18 cellular contexts compared by ENCODE assay signal in the genomic region with DNA sequence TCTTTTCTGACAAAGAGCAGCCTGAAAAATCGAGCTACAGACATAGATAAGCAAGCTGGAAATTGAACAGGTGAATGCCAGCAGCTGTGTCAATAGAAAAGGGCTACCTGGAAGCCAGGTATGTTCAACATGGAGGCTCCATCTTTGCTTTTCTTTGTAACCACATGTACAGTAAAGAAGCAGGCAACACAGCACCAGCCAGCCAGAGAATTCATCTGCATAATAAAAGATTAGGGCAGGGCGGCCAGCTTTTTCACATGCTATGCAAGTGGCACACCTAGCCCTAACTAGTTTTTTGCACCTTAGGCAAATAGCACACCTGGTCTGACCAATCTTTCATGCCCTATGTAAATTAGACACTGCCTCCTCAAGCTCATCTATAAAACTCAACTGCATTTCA. TPM values are rescaled to one million over a fixed set of nuclear protein-coding genes. Genes with fewer than 3 reads are reported as not detected.
DNase-seq lines count a peak whose midpoint lies in the region; ATAC-seq, FAIRE-seq and TF ChIP-seq lines count a peak whose summit lies in the region.
"Had no signal": no experiment of that assay in that cellular context is flagged by ENCODE, and none has a peak within 500 bp of the region (broad histone marks: within the 10 kb centered on the region; RNA-seq: fewer than 3 reads in every experiment).

No MANE protein-coding gene starts in this region.

- H3K9me3 ChIP-seq in mucosa of descending colon (no peaks in the 10 kb centered on the region), HepG2 (ENCODE audit: low read length) (no peaks in the 10 kb centered on the region)
- H3K9me3 ChIP-seq: ascending aorta, esophagus squamous epithelium had no signal

- no peaks in the 10 kb centered on the region for H3K79me2 ChIP-seq in HepG2 (ENCODE audit: insufficient read depth, low read length)

- H3K27ac ChIP-seq in brain microvascular endothelial cell (no peak overlapping the region), HepG2 (ENCODE audit: extremely low read length, insufficient read depth, low read length) (no peak overlapping the region)
- H3K27ac ChIP-seq: ascending aorta, KMS-11, SJCRH30 had no signal

- no peaks in the 10 kb centered on the region for H4K20me1 ChIP-seq in HepG2 (ENCODE audit: insufficient read depth, low read length)

- H3K4me2 ChIP-seq in HepG2 (ENCODE audit: low read depth, low read length) = no peak overlapping the region
- H3K4me2 ChIP-seq: KMS-11 had no signal

- H3K9ac ChIP-seq in HepG2 (ENCODE audit: insufficient read depth, low read depth, low read length) = no peak overlapping the region
- H3K9ac ChIP-seq: KMS-11 had no signal

- no peak overlapping the region for H2AFZ ChIP-seq in HepG2 (ENCODE audit: low read length)

- TF ChIP-seq EP300 in HepG2 (IDR thresholded peaks at IDR 0.05; ENCODE audit: low read depth in 2 of 2, low read length in 2 of 2) (no peak), HepG2 (CRISPR knock-in tag; IDR thresholded peaks at IDR 0.05; ENCODE audit: borderline replicate concordance) (no peak)

- no peaks in the 10 kb centered on the region for H3K36me3 ChIP-seq in mucosa of descending colon (ENCODE audit: low read depth)
- H3K36me3 ChIP-seq in brain microvascular endothelial cell (replicated peaks) = no peaks in the 10 kb centered on the region
- H3K36me3 ChIP-seq in HepG2 (replicated peaks in 1 of 2; ENCODE audit: control insufficient read depth in 1 of 2, insufficient read depth in 2 of 2, low read length in 2 of 2) = peaks cover 2 to 9% of the 10 kb centered on the region in 2 experiments; a peak in 2 of 5 replicates

- DNase-seq in ELF-1 (ENCODE audit: low read depth, low spot score) (peak; percentile 46), NCI-H2029 (lab: John Stamatoyannopoulos, UW) (peak; percentile 87), NCI-H748 (lab: John Stamatoyannopoulos, UW; ENCODE audit: unreplicated experiment) (peak; percentile 98), mucosa of descending colon (peak in 1 of 3 donors; percentile 50), brain microvascular endothelial cell (no peak), HepG2 (ENCODE audit: low spot score) (no peak)
- no peak for DNase-seq in activated CD8-positive, alpha-beta memory T cell treated with anti-CD3 and anti-CD28 coated beads, Interleukin-2, amount 50 U/mL, for 48 hours
- DNase-seq: activated CD4-positive, alpha-beta T cell treated with anti-CD3 and anti-CD28 coated beads, Interleukin-2, amount 50 U/mL, for 48 hours; activated naive CD4-positive, alpha-beta T cell treated with Interleukin-2 at 50 U/mL for 16 hours; activated T-cell treated with anti-CD3 and anti-CD28 coated beads for 4 hours; effector CD8-positive, alpha-beta T cell; esophagus squamous epithelium; NCI-H82; retina; SJCRH30; stimulated activated CD4-positive, alpha-beta T cell treated with anti-CD3 and anti-CD28 coated beads, Interleukin-12 subunit alpha, Interleukin-12 subunit beta, amount 100 ng/mL, for 4 hours had no signal

- no TSS peak for BruUV-seq in HepG2 (replicated peaks; lab: Mats Ljungman, UMichigan)

- H3K27me3 ChIP-seq in brain microvascular endothelial cell (replicated peaks) (no peaks in the 10 kb centered on the region), HepG2 (ENCODE audit: control insufficient read depth in 1 of 2, insufficient read depth in 2 of 2, low read length in 2 of 2) (no peaks in the 10 kb centered on the region)
- H3K27me3 ChIP-seq: ascending aorta, esophagus squamous epithelium, SJCRH30 had no signal

- H3K4me3 ChIP-seq in mucosa of descending colon = no peak overlapping the region
- H3K4me3 ChIP-seq in brain microvascular endothelial cell (ENCODE audit: low read depth, low read length) = no peak overlapping the region
- no peak overlapping the region for H3K4me3 ChIP-seq in HepG2 (replicated peaks in 1 of 3; ENCODE audit: insufficient read depth in 1 of 3, low read depth in 2 of 3, low read length in 3 of 3)
- H3K4me3 ChIP-seq: ascending aorta, esophagus squamous epithelium, SJCRH30 had no signal

- CTCF ChIA-PET in HepG2 (lab: Yijun Ruan, JAX; ENCODE audit: low intra/inter-chr PET ratio, low total read pairs) = no interaction called here

- ATAC-seq in mucosa of descending colon = peak; percentile 99
- no peak for ATAC-seq in HepG2

- 76% methylated on average over 2 of the region's 2 CpGs for WGBS in HepG2 (ENCODE audit: low lambda C conversion rate)

- no peak for TF ChIP-seq CTCF in mucosa of descending colon (IDR thresholded peaks at IDR 0.05)
- TF ChIP-seq CTCF in brain microvascular endothelial cell (IDR thresholded peaks at IDR 0.05; ENCODE audit: low read depth, low read length, missing control alignments) = no peak
- TF ChIP-seq CTCF in HepG2 (CRISPR knock-in tag; IDR thresholded peaks at IDR 0.05) = no peak

- intact Hi-C loops in mucosa of descending colon (cut with DNase I, micrococcal nuclease) = no loop called here
- intact Hi-C loops in HepG2 (cut with micrococcal nuclease; ENCODE audit: unreplicated experiment) = no loop called here

- in situ Hi-C loops in brain microvascular endothelial cell (cut with HindIII; ENCODE audit: low pct_ligation_motif_present, low sequenced_read_pairs) = no loop called here
- in situ Hi-C loops in HepG2 (cut with HindIII; ENCODE audit: extremely low pct_ligation_motif_present, low pct_unique_long_range_greater_than_20kb) = no loop called here

- no peak for FAIRE-seq in HepG2 (lab: Jason Lieb, UNC)

- H3K4me1 ChIP-seq in mucosa of descending colon (ENCODE audit: low read depth) = peaks cover 7% of the 10 kb centered on the region
- H3K4me1 ChIP-seq in HepG2 (ENCODE audit: insufficient read depth, low read length) = peaks cover 6% of the 10 kb centered on the region; the same call in 1 of the 2 replicates
- H3K4me1 ChIP-seq: ascending aorta, SJCRH30 had no signal

- TF ChIP-seq POLR2A in HepG2 (IDR thresholded peaks at IDR 0.05; ENCODE audit: insufficient read depth in 1 of 2, low read depth in 2 of 2, low read length in 2 of 2) = no peak

- POLR2A ChIA-PET in HepG2 (lab: Yijun Ruan, JAX) = no interaction called here

- no peak for TF ChIP-seq RAD21 in HepG2 (CRISPR knock-in tag; IDR thresholded peaks at IDR 0.05)

RNA-seq across cellular contexts. Expression of a gene that starts 25.7 kb away (rescaled TPM):
- total RNA-seq in mucosa of descending colon = 10 to 100 TPM; 46.8 to 56.4 (median 47.7) TPM
- 31.3 and 50.0 TPM in 2 replicates for total RNA-seq in HepG2 (2016; rRNA removed; fragmentation: Illumina TruSeq; extraction: Trizol)
- 6.1 and 6.8 TPM in 2 replicates for total RNA-seq in HepG2 (2016; cell fraction: cytosol; rRNA removed; fragmentation: Illumina TruSeq; extraction: Trizol; ENCODE audit: low read depth)
- total RNA-seq in HepG2 (2016; cell fraction: insoluble cytoplasmic fraction; rRNA removed; fragmentation: Illumina TruSeq; extraction: Trizol) = 31.5 and 51.4 TPM in 2 replicates
- 7.1 and 7.8 TPM in 2 replicates for total RNA-seq in HepG2 (2016; cell fraction: membrane; rRNA removed; fragmentation: Illumina TruSeq; extraction: Trizol)
- 69.2 and 71.8 TPM in 2 replicates for total RNA-seq in HepG2 (2016; cell fraction: nucleus; rRNA removed; fragmentation: Illumina TruSeq; extraction: Trizol)
- polyA plus RNA-seq in HepG2 (2011; rRNA removed) = 16.0 and 20.4 TPM in 2 replicates
- polyA plus RNA-seq in HepG2 (2011; cell fraction: cytosol; rRNA removed) = 10.2 and 16.7 TPM in 2 replicates
- 16.2 and 20.5 TPM in 2 replicates for polyA plus RNA-seq in HepG2 (2011; cell fraction: nucleus; rRNA removed)
- 15.0 and 17.6 TPM in 2 replicates for polyA plus RNA-seq in HepG2 (2012)
- polyA plus RNA-seq in HepG2 (2016; cell fraction: cytosol; fragmentation: Illumina TruSeq; extraction: Trizol; ENCODE audit: low read depth) = 0.83 and 0.87 TPM in 2 replicates
- polyA plus RNA-seq in HepG2 (2016; cell fraction: insoluble cytoplasmic fraction; fragmentation: Illumina TruSeq; extraction: Trizol; ENCODE audit: low read depth) = 26.2 and 32.7 TPM in 2 replicates
- 2.2 and 2.3 TPM in 2 replicates for polyA plus RNA-seq in HepG2 (2016; cell fraction: membrane; fragmentation: Illumina TruSeq; extraction: Trizol; ENCODE audit: low read depth)
- 16.4 and 19.9 TPM in 2 replicates for polyA plus RNA-seq in HepG2 (2016; cell fraction: nucleus; fragmentation: Illumina TruSeq; extraction: Trizol; ENCODE audit: insufficient read depth, low read depth)
- 15.6 and 20.7 TPM in 2 replicates for polyA minus RNA-seq in HepG2 (2011; rRNA and poly(A)+ RNA removed; ENCODE audit: low replicate concordance)
- polyA minus RNA-seq in HepG2 (2011; cell fraction: cytosol; rRNA and poly(A)+ RNA removed) = 18.6 and 26.5 TPM in 2 replicates
- polyA minus RNA-seq in HepG2 (2011; cell fraction: nucleus; rRNA and poly(A)+ RNA removed) = 95.6 and 135 TPM in 2 replicates

RNA-seq across cellular contexts. Expression of a gene that starts 25.8 kb away (rescaled TPM):
- total RNA-seq in mucosa of descending colon (1 to 10 TPM; 5.2 to 7.0 (median 7.0) TPM), HepG2 (2016; rRNA removed; fragmentation: Illumina TruSeq; extraction: Trizol) (9.8 and 10.6 TPM in 2 replicates)
- total RNA-seq in HepG2 (2016; cell fraction: cytosol; rRNA removed; fragmentation: Illumina TruSeq; extraction: Trizol; ENCODE audit: low read depth) = 4.9 and 6.6 TPM in 2 replicates
- 8.8 and 10.7 TPM in 2 replicates for total RNA-seq in HepG2 (2016; cell fraction: insoluble cytoplasmic fraction; rRNA removed; fragmentation: Illumina TruSeq; extraction: Trizol)
- total RNA-seq in HepG2 (2016; cell fraction: membrane; rRNA removed; fragmentation: Illumina TruSeq; extraction: Trizol) = 7.6 and 9.0 TPM in 2 replicates
- 12.6 and 14.1 TPM in 2 replicates for total RNA-seq in HepG2 (2016; cell fraction: nucleus; rRNA removed; fragmentation: Illumina TruSeq; extraction: Trizol)
- polyA plus RNA-seq in HepG2 (2011; rRNA removed) = 3.9 and 5.6 TPM in 2 replicates
- 2.0 and 2.7 TPM in 2 replicates for polyA plus RNA-seq in HepG2 (2011; cell fraction: cytosol; rRNA removed)
- 4.9 and 5.3 TPM in 2 replicates for polyA plus RNA-seq in HepG2 (2011; cell fraction: nucleus; rRNA removed)
- 5.9 and 8.4 TPM in 2 replicates for polyA plus RNA-seq in HepG2 (2012)
- 2.7 and 3.6 TPM in 2 replicates for polyA plus RNA-seq in HepG2 (2016; cell fraction: cytosol; fragmentation: Illumina TruSeq; extraction: Trizol; ENCODE audit: low read depth)
- polyA plus RNA-seq in HepG2 (2016; cell fraction: insoluble cytoplasmic fraction; fragmentation: Illumina TruSeq; extraction: Trizol; ENCODE audit: low read depth) = 10.6 and 11.7 TPM in 2 replicates
- polyA plus RNA-seq in HepG2 (2016; cell fraction: membrane; fragmentation: Illumina TruSeq; extraction: Trizol; ENCODE audit: low read depth) = 6.6 and 7.0 TPM in 2 replicates
- 11.8 and 16.4 TPM in 2 replicates for polyA plus RNA-seq in HepG2 (2016; cell fraction: nucleus; fragmentation: Illumina TruSeq; extraction: Trizol; ENCODE audit: insufficient read depth, low read depth)
- 3.5 and 8.4 TPM in 2 replicates for polyA minus RNA-seq in HepG2 (2011; rRNA and poly(A)+ RNA removed; ENCODE audit: low replicate concordance)
- polyA minus RNA-seq in HepG2 (2011; cell fraction: cytosol; rRNA and poly(A)+ RNA removed) = 2.2 and 3.5 TPM in 2 replicates
- 13.6 and 18.8 TPM in 2 replicates for polyA minus RNA-seq in HepG2 (2011; cell fraction: nucleus; rRNA and poly(A)+ RNA removed)

RNA-seq across cellular contexts. Expression of a gene that starts 42.0 kb away (rescaled TPM):
- total RNA-seq in mucosa of descending colon (10 to 100 TPM; 51.7 to 73.8 (median 66.6) TPM), HepG2 (2016; rRNA removed; fragmentation: Illumina TruSeq; extraction: Trizol) (27.8 and 35.6 TPM in 2 replicates)
- total RNA-seq in HepG2 (2016; cell fraction: cytosol; rRNA removed; fragmentation: Illumina TruSeq; extraction: Trizol; ENCODE audit: low read depth) = 9.7 and 10.3 TPM in 2 replicates
- 24.9 and 34.5 TPM in 2 replicates for total RNA-seq in HepG2 (2016; cell fraction: insoluble cytoplasmic fraction; rRNA removed; fragmentation: Illumina TruSeq; extraction: Trizol)
- total RNA-seq in HepG2 (2016; cell fraction: membrane; rRNA removed; fragmentation: Illumina TruSeq; extraction: Trizol) = 15.3 and 18.6 TPM in 2 replicates
- total RNA-seq in HepG2 (2016; cell fraction: nucleus; rRNA removed; fragmentation: Illumina TruSeq; extraction: Trizol) = 34.2 and 42.0 TPM in 2 replicates
- polyA plus RNA-seq in HepG2 (2011; rRNA removed) = 11.1 and 15.3 TPM in 2 replicates
- 6.6 and 15.3 TPM in 2 replicates for polyA plus RNA-seq in HepG2 (2011; cell fraction: cytosol; rRNA removed)
- polyA plus RNA-seq in HepG2 (2011; cell fraction: nucleus; rRNA removed) = 5.5 and 6.6 TPM in 2 replicates
- 18.6 and 33.9 TPM in 2 replicates for polyA plus RNA-seq in HepG2 (2012)
- polyA plus RNA-seq in HepG2 (2016; cell fraction: cytosol; fragmentation: Illumina TruSeq; extraction: Trizol; ENCODE audit: low read depth) = 12.8 and 13.2 TPM in 2 replicates
- polyA plus RNA-seq in HepG2 (2016; cell fraction: insoluble cytoplasmic fraction; fragmentation: Illumina TruSeq; extraction: Trizol; ENCODE audit: low read depth) = 21.5 and 21.6 TPM in 2 replicates
- polyA plus RNA-seq in HepG2 (2016; cell fraction: membrane; fragmentation: Illumina TruSeq; extraction: Trizol; ENCODE audit: low read depth) = 12.1 and 13.0 TPM in 2 replicates
- polyA plus RNA-seq in HepG2 (2016; cell fraction: nucleus; fragmentation: Illumina TruSeq; extraction: Trizol; ENCODE audit: insufficient read depth, low read depth) = 41.8 and 43.2 TPM in 2 replicates
- 6.7 and 10.7 TPM in 2 replicates for polyA minus RNA-seq in HepG2 (2011; rRNA and poly(A)+ RNA removed; ENCODE audit: low replicate concordance)
- 9.6 and 10.0 TPM in 2 replicates for polyA minus RNA-seq in HepG2 (2011; cell fraction: cytosol; rRNA and poly(A)+ RNA removed)
- 27.8 and 31.9 TPM in 2 replicates for polyA minus RNA-seq in HepG2 (2011; cell fraction: nucleus; rRNA and poly(A)+ RNA removed)

Comparison
In these comparisons a context has a peak if more than half of its experiments do, and no peak if none do; other contexts are left out.
1. DNase-seq: peak in ELF-1 (single experiment), NCI-H2029 (single experiment) and NCI-H748 (single experiment); none in activated CD8-positive, alpha-beta memory T cell treated with anti-CD3 and anti-CD28 coated beads, Interleukin-2, amount 50 U/mL, for 48 hours (single experiment), brain microvascular endothelial cell (single experiment) and HepG2 (single experiment).